2 cellular contexts compared by ENCODE assay signal in the genomic region with DNA sequence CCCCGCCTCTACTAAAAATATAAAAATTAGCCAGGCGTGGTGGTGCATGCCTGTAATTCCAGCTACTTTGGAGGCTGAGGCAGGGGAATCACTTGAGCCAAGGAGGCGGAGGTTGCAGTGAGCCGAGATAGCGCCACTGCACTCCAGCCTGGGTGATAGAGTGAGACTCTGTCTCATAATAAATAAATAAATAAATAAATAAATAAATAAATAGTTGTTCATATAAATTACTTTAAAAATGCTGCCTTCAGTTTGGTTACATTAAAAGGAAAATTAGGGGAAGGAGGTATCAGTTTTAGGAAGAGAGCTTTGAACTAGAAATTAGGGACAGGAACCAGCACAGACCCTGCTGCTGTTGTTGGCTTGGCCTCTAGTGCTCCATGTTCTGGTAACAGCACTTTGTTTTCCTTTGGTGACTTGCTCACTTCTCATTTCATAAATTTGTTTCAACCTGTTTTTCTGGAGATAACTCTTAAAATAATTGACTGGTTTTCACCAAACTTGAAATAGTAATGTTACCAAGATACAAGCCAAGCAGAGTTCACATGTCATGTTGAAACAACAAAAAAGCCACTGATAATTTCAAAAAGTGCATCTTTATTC.
TF ChIP-seq lines count a peak whose summit lies in the region.

No MANE protein-coding gene starts in this region.

TF ChIP-seq in A549, 52 proteins besides CTCF, POLR2A, EP300 and RAD21 (continued from another document):
- TF ChIP-seq PBX3 (IDR thresholded peaks at IDR 0.05), result no peak
- peak; percentile 78 for TF ChIP-seq ZC3H11A (IDR thresholded peaks at IDR 0.05)
TF ChIP-seq in A549: peak in this region for 1.

TF ChIP-seq in HCT116, 20 proteins besides CTCF, POLR2A, EP300 and RAD21 (continued from another document):
- no peak for TF ChIP-seq FOSL1 (IDR thresholded peaks at IDR 0.05; ENCODE audit: low read depth)
- TF ChIP-seq EZH2phosphoT487 (IDR thresholded peaks at IDR 0.05; ENCODE audit: borderline replicate concordance), result no peak
- TF ChIP-seq, protein P1, sequence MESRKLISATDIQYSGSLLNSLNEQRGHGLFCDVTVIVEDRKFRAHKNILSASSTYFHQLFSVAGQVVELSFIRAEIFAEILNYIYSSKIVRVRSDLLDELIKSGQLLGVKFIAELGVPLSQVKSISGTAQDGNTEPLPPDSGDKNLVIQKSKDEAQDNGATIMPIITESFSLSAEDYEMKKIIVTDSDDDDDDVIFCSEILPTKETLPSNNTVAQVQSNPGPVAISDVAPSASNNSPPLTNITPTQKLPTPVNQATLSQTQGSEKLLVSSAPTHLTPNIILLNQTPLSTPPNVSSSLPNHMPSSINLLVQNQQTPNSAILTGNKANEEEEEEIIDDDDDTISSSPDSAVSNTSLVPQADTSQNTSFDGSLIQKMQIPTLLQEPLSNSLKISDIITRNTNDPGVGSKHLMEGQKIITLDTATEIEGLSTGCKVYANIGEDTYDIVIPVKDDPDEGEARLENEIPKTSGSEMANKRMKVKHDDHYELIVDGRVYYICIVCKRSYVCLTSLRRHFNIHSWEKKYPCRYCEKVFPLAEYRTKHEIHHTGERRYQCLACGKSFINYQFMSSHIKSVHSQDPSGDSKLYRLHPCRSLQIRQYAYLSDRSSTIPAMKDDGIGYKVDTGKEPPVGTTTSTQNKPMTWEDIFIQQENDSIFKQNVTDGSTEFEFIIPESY (IDR thresholded peaks at IDR 0.05; ENCODE audit: extremely low read depth, insufficient replicate concordance, low read length), result no peak
- TF ChIP-seq CEBPB (IDR thresholded peaks at IDR 0.05; ENCODE audit: low read depth), result no peak
- no peak for TF ChIP-seq POLR2AphosphoS5 (IDR thresholded peaks at IDR 0.05; ENCODE audit: low read depth, low read length)
- no peak for TF ChIP-seq SP1 (IDR thresholded peaks at IDR 0.05; ENCODE audit: low read depth)
- TF ChIP-seq ZFX (IDR thresholded peaks at IDR 0.05), result no peak
- no peak for TF ChIP-seq YY1 (IDR thresholded peaks at IDR 0.05; ENCODE audit: extremely low read depth, insufficient replicate concordance, low read depth, low read length)
- TF ChIP-seq, protein P2, sequence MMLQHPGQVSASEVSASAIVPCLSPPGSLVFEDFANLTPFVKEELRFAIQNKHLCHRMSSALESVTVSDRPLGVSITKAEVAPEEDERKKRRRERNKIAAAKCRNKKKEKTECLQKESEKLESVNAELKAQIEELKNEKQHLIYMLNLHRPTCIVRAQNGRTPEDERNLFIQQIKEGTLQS (IDR thresholded peaks at IDR 0.05), result no peak
- TF ChIP-seq SIN3A (IDR thresholded peaks at IDR 0.05; ENCODE audit: low read depth), result no peak
